Comparison of ENCODE assay signal across 10 cellular contexts in the genomic region with DNA sequence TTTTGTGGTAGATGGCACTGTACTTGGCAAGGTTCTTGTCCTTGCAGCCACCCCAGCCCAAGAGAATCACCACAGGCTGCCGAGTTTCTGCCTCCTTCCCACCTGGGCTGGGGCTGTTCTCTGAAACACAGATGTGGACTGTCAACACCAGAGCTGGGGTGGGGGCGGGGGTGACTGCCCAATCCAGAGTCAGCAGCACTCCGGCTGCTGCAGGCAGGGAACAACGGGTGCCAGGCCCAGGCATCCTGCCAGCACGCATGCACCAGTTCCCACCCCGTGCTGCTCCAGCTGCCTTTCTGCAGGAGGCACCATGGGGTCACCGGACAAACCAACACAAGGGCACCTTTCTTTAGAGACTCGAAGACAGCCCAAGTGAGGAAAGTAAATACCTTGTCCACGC. TPM values are rescaled to one million over a fixed set of nuclear protein-coding genes. Genes with fewer than 3 reads are reported as not detected.
DNase-seq lines count a peak whose midpoint lies in the region; ATAC-seq and TF ChIP-seq lines count a peak whose summit lies in the region.
"Had no signal": no experiment of that assay in that cellular context is flagged by ENCODE, and none has a peak within 500 bp of the region (broad histone marks: within the 10 kb centered on the region; RNA-seq: fewer than 3 reads in every experiment).

No MANE protein-coding gene starts in this region.

- no peak overlapping the region for H3K27ac Mint-ChIP-seq in activated CD8-positive, alpha-beta T cell treated with anti-CD3 and anti-CD28 coated beads for 36 hours
- no peak overlapping the region for H3K27ac Mint-ChIP-seq in chondrocyte (ENCODE audit: unreplicated experiment)
- H3K27ac Mint-ChIP-seq in naive thymus-derived CD8-positive, alpha-beta T cell: no peak overlapping the region
- H3K27ac Mint-ChIP-seq: nephron progenitor cell had no signal

- intact Hi-C loops in activated CD8-positive, alpha-beta T cell treated with anti-CD3 and anti-CD28 coated beads for 36 hours (cut with micrococcal nuclease): no loop called here

- no peak overlapping the region for H3K4me3 Mint-ChIP-seq in activated CD8-positive, alpha-beta T cell treated with anti-CD3 and anti-CD28 coated beads for 36 hours
- H3K4me3 Mint-ChIP-seq in chondrocyte (ENCODE audit: unreplicated experiment): no peak overlapping the region
- no peak overlapping the region for H3K4me3 Mint-ChIP-seq in naive thymus-derived CD8-positive, alpha-beta T cell
- H3K4me3 Mint-ChIP-seq: brain, nephron progenitor cell had no signal

- H3K36me3 Mint-ChIP-seq in activated CD8-positive, alpha-beta T cell treated with anti-CD3 and anti-CD28 coated beads for 36 hours (ENCODE audit: low read depth): no peaks in the 10 kb centered on the region
- no peaks in the 10 kb centered on the region for H3K36me3 Mint-ChIP-seq in chondrocyte (ENCODE audit: low read depth)
- no peaks in the 10 kb centered on the region for H3K36me3 Mint-ChIP-seq in naive thymus-derived CD8-positive, alpha-beta T cell
- H3K36me3 Mint-ChIP-seq: brain had no signal

- POLR2A ChIA-PET in activated CD8-positive, alpha-beta T cell treated with anti-CD3 and anti-CD28 coated beads for 36 hours (lab: Charles Lee): interaction anchor here (0.6 to 1.8 kb wide), 2 partner anchors 61 to 954 kb away, joined by 3 to 5 read pairs; no protein-coding TSS in a partner anchor
- POLR2A ChIA-PET in naive thymus-derived CD8-positive, alpha-beta T cell (lab: Charles Lee): interaction anchor here (0.7 kb wide), 1 partner anchor 14 kb away, joined by 3 read pairs; the partner anchor contains the start of genes ARMH1 and TMEM53

- CTCF ChIA-PET in activated CD8-positive, alpha-beta T cell treated with anti-CD3 and anti-CD28 coated beads for 36 hours (lab: Charles Lee): interaction anchor here (0.7 to 1.0 kb wide), 2 partner anchors 8 to 269 kb away, joined by 3 read pairs; no protein-coding TSS in a partner anchor

- TF ChIP-seq CTCF in activated CD8-positive, alpha-beta T cell treated with anti-CD3 and anti-CD28 coated beads for 36 hours (IDR thresholded peaks at IDR 0.05): no peak
- TF ChIP-seq CTCF in chondrocyte (IDR thresholded peaks at IDR 0.05): no peak

- no peaks in the 10 kb centered on the region for H3K27me3 Mint-ChIP-seq in activated CD8-positive, alpha-beta T cell treated with anti-CD3 and anti-CD28 coated beads for 36 hours
- no peaks in the 10 kb centered on the region for H3K27me3 Mint-ChIP-seq in chondrocyte (ENCODE audit: low read depth)
- no peaks in the 10 kb centered on the region for H3K27me3 Mint-ChIP-seq in naive thymus-derived CD8-positive, alpha-beta T cell
- H3K27me3 Mint-ChIP-seq: brain had no signal

- peak; percentile 83 for DNase-seq in NCI-H1694 treated with DMSO at 0.1 percent for 48 hours (lab: John Stamatoyannopoulos, UW)
- DNase-seq in left lobe of liver (ENCODE audit: low spot score): peak; percentile 97
- DNase-seq in superior temporal gyrus (ENCODE audit: extremely low spot score): peak; percentile 84
- DNase-seq in activated CD8-positive, alpha-beta T cell treated with anti-CD3 and anti-CD28 coated beads for 36 hours: no peak
- DNase-seq in chondrocyte (ENCODE audit: low spot score): no peak
- DNase-seq in naive thymus-derived CD8-positive, alpha-beta T cell: no peak
- DNase-seq: foreskin keratinocyte, nephron progenitor cell had no signal

- H3K4me1 Mint-ChIP-seq in activated CD8-positive, alpha-beta T cell treated with anti-CD3 and anti-CD28 coated beads for 36 hours (ENCODE audit: low read depth): peaks cover 14% of the 10 kb centered on the region
- peaks cover 7% of the 10 kb centered on the region for H3K4me1 Mint-ChIP-seq in chondrocyte (ENCODE audit: low read depth)
- peaks cover 15 to 18% (median 16%) of the 10 kb centered on the region in 4 donors for H3K4me1 Mint-ChIP-seq in naive thymus-derived CD8-positive, alpha-beta T cell

- H3K9me3 Mint-ChIP-seq in activated CD8-positive, alpha-beta T cell treated with anti-CD3 and anti-CD28 coated beads for 36 hours: no peaks in the 10 kb centered on the region
- no peaks in the 10 kb centered on the region for H3K9me3 Mint-ChIP-seq in chondrocyte (ENCODE audit: low read depth)
- H3K9me3 Mint-ChIP-seq in naive thymus-derived CD8-positive, alpha-beta T cell: no peaks in the 10 kb centered on the region
- H3K9me3 Mint-ChIP-seq: brain, nephron progenitor cell had no signal

- ATAC-seq in left lobe of liver: peak; percentile 82
- no peak for ATAC-seq in activated CD8-positive, alpha-beta T cell treated with anti-CD3 and anti-CD28 coated beads for 36 hours
- ATAC-seq in naive thymus-derived CD8-positive, alpha-beta T cell: no peak
- ATAC-seq: foreskin keratinocyte had no signal

- peak overlapping the region; percentile 67 for H3K27ac ChIP-seq in angular gyrus (ENCODE audit: low read depth, low read length)
- H3K27ac ChIP-seq: foreskin keratinocyte had no signal

RNA-seq across cellular contexts. Expression of gene TMEM53, which starts 14.1 kb away (rescaled TPM):
- 27.5 TPM for total RNA-seq in left lobe of liver
- 1 to 10 TPM; 2.3 to 3.5 TPM for total RNA-seq in activated CD8-positive, alpha-beta T cell treated with anti-CD3 and anti-CD28 coated beads for 36 hours
- 5.2 to 7.2 TPM (median 5.8 TPM) in 3 replicates for total RNA-seq in chondrocyte
- 1 to 10 TPM; 1.0 to 2.1 TPM for total RNA-seq in naive thymus-derived CD8-positive, alpha-beta T cell
- polyA plus RNA-seq in naive thymus-derived CD8-positive, alpha-beta T cell: 1 to 10 TPM; 4.6 to 5.9 (median 5.5) TPM

RNA-seq across cellular contexts. Expression of gene ARMH1, which starts 14.3 kb away (rescaled TPM):
- total RNA-seq in left lobe of liver (14.7 TPM), chondrocyte (1.3 to 2.1 TPM (median 1.7 TPM) in 3 replicates)
- total RNA-seq in activated CD8-positive, alpha-beta T cell treated with anti-CD3 and anti-CD28 coated beads for 36 hours: 100 to 1,000 TPM; 162 to 165 TPM
- 10 to 100 TPM; 70.4 to 79.0 TPM for total RNA-seq in naive thymus-derived CD8-positive, alpha-beta T cell
- polyA plus RNA-seq in naive thymus-derived CD8-positive, alpha-beta T cell: 10 to 100 TPM; 46.2 to 75.6 (median 53.2) TPM

Comparison
In these comparisons a context has a peak if more than half of its experiments do, and no peak if none do; other contexts are left out.
1. DNase-seq: peak in NCI-H1694 treated with DMSO at 0.1 percent for 48 hours (single experiment), left lobe of liver (single experiment) and superior temporal gyrus (single experiment); none in activated CD8-positive, alpha-beta T cell treated with anti-CD3 and anti-CD28 coated beads for 36 hours (single experiment), chondrocyte (single experiment) and naive thymus-derived CD8-positive, alpha-beta T cell (0 of 10).